18 cellular contexts compared by ENCODE assay signal in genomic region chr20:35302421-35303335, GRCh38. TPM values are rescaled to one million over a fixed set of nuclear protein-coding genes. Genes with fewer than 3 reads are reported as not detected.
DNase-seq lines count a peak whose midpoint lies in the region; ATAC-seq lines count a peak whose summit lies in the region.
"Had no signal": no experiment of that assay in that cellular context is flagged by ENCODE, and none has a peak within 500 bp of the region (broad histone marks: within the 10 kb centered on the region; RNA-seq: fewer than 3 reads in every experiment).

No MANE protein-coding gene starts in this region.

- H3K9me3 Mint-ChIP-seq in activated naive CD4-positive, alpha-beta T cell treated with anti-CD3 and anti-CD28 coated beads, Interleukin-2, amount 10 ng/mL, durations not matched to agents 7 days and 5 days: no peaks in the 10 kb centered on the region
- H3K9me3 Mint-ChIP-seq in stimulated activated naive CD8-positive, alpha-beta T cell treated with anti-CD3 and anti-CD28 coated beads, Interleukin-15, amount 100 ng/mL, for 72 hours: no peaks in the 10 kb centered on the region
- H3K9me3 Mint-ChIP-seq: activated CD4-positive, alpha-beta T cell treated with anti-CD3 and anti-CD28 coated beads, Interleukin-2, amount 10 ng/mL, durations not matched to agents 24 days and 14 days; activated T-helper 2 cell treated with anti-CD3 and anti-CD28 coated beads, Interferon-gamma antibody, Interleukin-2, Interleukin-4, amounts not matched to agents 10 μg/mL and 5 μg/mL and 100 μg/mL, durations not matched to agents 14 hours and 24 hours and 36 hours; brain; CD4-positive, alpha-beta T cell; effector memory CD8-positive, alpha-beta T cell; naive thymus-derived CD4-positive, alpha-beta T cell had no signal

- H3K36me3 ChIP-seq in MG63 (peaks cover 49% of the 10 kb centered on the region), muscle layer of colon (ENCODE audit: insufficient read depth, low read length) (peaks cover 8% of the 10 kb centered on the region)

- H3K9me3 ChIP-seq in MG63 (no peaks in the 10 kb centered on the region), muscle layer of colon (ENCODE audit: low read length) (no peaks in the 10 kb centered on the region)
- H3K9me3 ChIP-seq: heart right ventricle had no signal

- ATAC-seq in stimulated activated naive CD8-positive, alpha-beta T cell treated with anti-CD3 and anti-CD28 coated beads, Interleukin-15, amount 100 ng/mL, for 72 hours: no peak
- no peak for ATAC-seq in HG03457 (IDR thresholded peaks at IDR 0.05; ENCODE audit: unreplicated experiment)

- H3K36me3 Mint-ChIP-seq in activated naive CD4-positive, alpha-beta T cell treated with anti-CD3 and anti-CD28 coated beads, Interleukin-2, amount 10 ng/mL, durations not matched to agents 7 days and 5 days: peaks cover 1% of the 10 kb centered on the region
- H3K36me3 Mint-ChIP-seq: brain had no signal

- peaks cover 49% of the 10 kb centered on the region for H3K4me1 ChIP-seq in muscle layer of colon (ENCODE audit: insufficient read depth, low read length)

- H3K4me3 ChIP-seq in MG63 (no peak overlapping the region), muscle layer of colon (ENCODE audit: low read depth in 1 of 2, low read length in 2 of 2) (no peak overlapping the region)
- H3K4me3 ChIP-seq: heart right ventricle had no signal

- H3K27ac Mint-ChIP-seq in activated naive CD4-positive, alpha-beta T cell treated with anti-CD3 and anti-CD28 coated beads, Interleukin-2, amount 10 ng/mL, durations not matched to agents 7 days and 5 days: no peak overlapping the region
- no peak overlapping the region for H3K27ac Mint-ChIP-seq in stimulated activated naive CD8-positive, alpha-beta T cell treated with anti-CD3 and anti-CD28 coated beads, Interleukin-15, amount 100 ng/mL, for 72 hours
- H3K27ac Mint-ChIP-seq: activated CD4-positive, alpha-beta T cell treated with anti-CD3 and anti-CD28 coated beads, Interleukin-2, amount 10 ng/mL, durations not matched to agents 24 days and 14 days; activated T-helper 2 cell treated with anti-CD3 and anti-CD28 coated beads, Interferon-gamma antibody, Interleukin-2, Interleukin-4, amounts not matched to agents 10 μg/mL and 5 μg/mL and 100 μg/mL, durations not matched to agents 14 hours and 24 hours and 36 hours; CD4-positive, alpha-beta T cell had no signal

- H3K9ac ChIP-seq in muscle layer of colon (ENCODE audit: low read length): no peak overlapping the region

- H3K27me3 ChIP-seq in MG63: no peaks in the 10 kb centered on the region
- H3K27me3 ChIP-seq in muscle layer of colon (ENCODE audit: control insufficient read depth in 1 of 2, insufficient read depth in 2 of 2, low read length in 2 of 2): no peaks in the 10 kb centered on the region
- H3K27me3 ChIP-seq: heart right ventricle had no signal

- peak overlapping the region; percentile 37 for H3K27ac ChIP-seq in muscle layer of colon (ENCODE audit: low read depth, low read length)
- H3K27ac ChIP-seq: heart right ventricle had no signal

- no peak overlapping the region for H3K4me3 Mint-ChIP-seq in activated naive CD4-positive, alpha-beta T cell treated with anti-CD3 and anti-CD28 coated beads, Interleukin-2, amount 10 ng/mL, durations not matched to agents 7 days and 5 days
- H3K4me3 Mint-ChIP-seq in stimulated activated naive CD8-positive, alpha-beta T cell treated with anti-CD3 and anti-CD28 coated beads, Interleukin-15, amount 100 ng/mL, for 72 hours: no peak overlapping the region
- H3K4me3 Mint-ChIP-seq: activated CD4-positive, alpha-beta T cell treated with anti-CD3 and anti-CD28 coated beads, Interleukin-2, amount 10 ng/mL, durations not matched to agents 24 days and 14 days; brain; CD4-positive, alpha-beta T cell; effector memory CD8-positive, alpha-beta T cell; naive thymus-derived CD4-positive, alpha-beta T cell had no signal

- DNase-seq in Daoy (ENCODE audit: low read depth) (peak; percentile 67), MG63 (peak; percentile 43), astrocyte of the hippocampus (ENCODE audit: low read depth, low spot score) (peak; percentile 31), head of caudate nucleus (no peak)
- no peak for DNase-seq in activated naive CD4-positive, alpha-beta T cell treated with anti-CD3 and anti-CD28 coated beads, Interleukin-2, amount 10 ng/mL, durations not matched to agents 7 days and 5 days
- no peak for DNase-seq in stimulated activated naive CD8-positive, alpha-beta T cell treated with anti-CD3 and anti-CD28 coated beads, Interleukin-15, amount 100 ng/mL, for 72 hours
- DNase-seq: activated CD4-positive, alpha-beta T cell treated with anti-CD3 and anti-CD28 coated beads, Interleukin-2, amount 10 ng/mL, durations not matched to agents 24 days and 14 days; CD4-positive, alpha-beta T cell; effector memory CD8-positive, alpha-beta T cell; heart right ventricle; naive thymus-derived CD4-positive, alpha-beta T cell; RPMI8226 had no signal

- intact Hi-C loops in head of caudate nucleus (cut with DNase I): loop anchor here (10.0 kb wide), 1 partner anchor 142 kb away; no protein-coding TSS in a partner anchor

- peaks cover 23% of the 10 kb centered on the region for H3K4me1 Mint-ChIP-seq in activated naive CD4-positive, alpha-beta T cell treated with anti-CD3 and anti-CD28 coated beads, Interleukin-2, amount 10 ng/mL, durations not matched to agents 7 days and 5 days
- H3K4me1 Mint-ChIP-seq in stimulated activated naive CD8-positive, alpha-beta T cell treated with anti-CD3 and anti-CD28 coated beads, Interleukin-15, amount 100 ng/mL, for 72 hours: peaks cover 52% of the 10 kb centered on the region

- CTCF ChIA-PET in activated naive CD4-positive, alpha-beta T cell treated with anti-CD3 and anti-CD28 coated beads, Interleukin-2, amount 10 ng/mL, durations not matched to agents 7 days and 5 days (lab: Charles Lee): interaction anchor here (0.9 to 8.6 kb wide), 11 partner anchors 8 to 159 kb away, joined by 3 to 104 read pairs (median 7); partner anchors contain the start of genes CEP250 and GDF5

- H3K27me3 Mint-ChIP-seq in activated naive CD4-positive, alpha-beta T cell treated with anti-CD3 and anti-CD28 coated beads, Interleukin-2, amount 10 ng/mL, durations not matched to agents 7 days and 5 days: peaks cover 8% of the 10 kb centered on the region
- no peaks in the 10 kb centered on the region for H3K27me3 Mint-ChIP-seq in stimulated activated naive CD8-positive, alpha-beta T cell treated with anti-CD3 and anti-CD28 coated beads, Interleukin-15, amount 100 ng/mL, for 72 hours
- H3K27me3 Mint-ChIP-seq: activated CD4-positive, alpha-beta T cell treated with anti-CD3 and anti-CD28 coated beads, Interleukin-2, amount 10 ng/mL, durations not matched to agents 24 days and 14 days; brain; CD4-positive, alpha-beta T cell; effector memory CD8-positive, alpha-beta T cell; naive thymus-derived CD4-positive, alpha-beta T cell had no signal

RNA-seq across cellular contexts. Expression of gene FAM83C, which starts 10.5 kb away (rescaled TPM):
- total RNA-seq in Daoy (2014; rRNA removed; shearing (Covaris generic)): not detected in 2 replicates
- not detected in 2 replicates for total RNA-seq in MG63 (2014; rRNA removed; shearing (Covaris generic); ENCODE audit: low replicate concordance)
- total RNA-seq: activated CD4-positive, alpha-beta T cell treated with anti-CD3 and anti-CD28 coated beads, Interleukin-2, amount 10 ng/mL, durations not matched to agents 24 days and 14 days; activated T-helper 2 cell treated with anti-CD3 and anti-CD28 coated beads, Interferon-gamma antibody, Interleukin-2, Interleukin-4, amounts not matched to agents 10 μg/mL and 5 μg/mL and 100 μg/mL, durations not matched to agents 14 hours and 24 hours and 36 hours; CD4-positive, alpha-beta T cell; heart right ventricle; naive thymus-derived CD4-positive, alpha-beta T cell; NCI-H460; skeletal muscle tissue had no signal

RNA-seq across cellular contexts. Expression of gene EIF6, which starts 18.1 kb away (rescaled TPM):
- 316 and 384 TPM in 2 replicates for total RNA-seq in Daoy (2014; rRNA removed; shearing (Covaris generic))
- total RNA-seq in MG63 (2014; rRNA removed; shearing (Covaris generic); ENCODE audit: low replicate concordance): 211 and 491 TPM in 2 replicates

RNA-seq across cellular contexts. Expression of gene MMP24OS, which starts 24.8 kb away (rescaled TPM):
- total RNA-seq in Daoy (2014; rRNA removed; shearing (Covaris generic)): 1.1 and 2.2 TPM in 2 replicates
- total RNA-seq in MG63 (2014; rRNA removed; shearing (Covaris generic); ENCODE audit: low replicate concordance): 4.4 and 4.7 TPM in 2 replicates

Comparison
In these comparisons a context has a peak if more than half of its experiments do, and no peak if none do; other contexts are left out.
1. DNase-seq: peak in Daoy (single experiment), MG63 (single experiment) and astrocyte of the hippocampus (single experiment); none in activated naive CD4-positive, alpha-beta T cell treated with anti-CD3 and anti-CD28 coated beads, Interleukin-2, amount 10 ng/mL, durations not matched to agents 7 days and 5 days (single experiment), stimulated activated naive CD8-positive, alpha-beta T cell treated with anti-CD3 and anti-CD28 coated beads, Interleukin-15, amount 100 ng/mL, for 72 hours (0 of 2) and head of caudate nucleus (0 of 42).